Comparison of ENCODE assay signal across 30 cellular contexts in genomic region chr9:72220589-72220988, GRCh38.
"Had no signal": no experiment of that assay in that cellular context is flagged by ENCODE, and none has a peak within 500 bp of the region (broad histone marks: within the 10 kb centered on the region; RNA-seq: fewer than 3 reads in every experiment).

No MANE protein-coding gene starts in this region.

- H3K27me3 Mint-ChIP-seq: activated B cell treated with CpG ODN at 0.5 μM for 24 hours had no signal

- H3K36me3 Mint-ChIP-seq: activated CD8-positive, alpha-beta memory T cell treated with anti-CD3 and anti-CD28 coated beads, Interleukin-2, amount 10 ng/mL, durations not matched to agents 7 days and 5 days; activated naive CD8-positive, alpha-beta T cell; T-cell had no signal

- H3K27ac Mint-ChIP-seq: activated B cell treated with CpG ODN at 0.5 μM for 24 hours; activated CD8-positive, alpha-beta memory T cell treated with anti-CD3 and anti-CD28 coated beads, Interleukin-2, amount 10 ng/mL, durations not matched to agents 7 days and 5 days; activated CD8-positive, alpha-beta T cell treated with anti-CD3 and anti-CD28 coated beads, Interleukin-2, amount 10 ng/mL, durations not matched to agents 7 days and 5 days; activated naive CD4-positive, alpha-beta T cell treated with anti-CD3 and anti-CD28 coated beads for 36 hours; activated naive CD8-positive, alpha-beta T cell; activated T-helper 1 cell treated with anti-CD3 and anti-CD28 coated beads, Interleukin-12 subunit alpha, Interleukin-12 subunit beta, Interleukin-2, Interleukin-4 antibody, amounts not matched to agents 30 ng/mL and 10 ng/mL and 1 ng/mL, durations not matched to agents 14 hours and 24 hours and 36 hours; activated T-helper 2 cell treated with anti-CD3 and anti-CD28 coated beads, Interferon-gamma antibody, Interleukin-2, Interleukin-4, amounts not matched to agents 10 μg/mL and 5 μg/mL and 100 μg/mL, durations not matched to agents 14 hours and 24 hours and 36 hours; T-cell; T-helper 1 cell treated with Interleukin-12 subunit alpha and Interleukin-12 subunit beta and Interleukin-4 antibody, amounts not matched to agents 30 μg/mL and 1 μg/mL, for 36 hours had no signal

- H3K9me3 Mint-ChIP-seq: activated T-helper 1 cell treated with anti-CD3 and anti-CD28 coated beads, Interleukin-12 subunit alpha, Interleukin-12 subunit beta, Interleukin-2, Interleukin-4 antibody, amounts not matched to agents 30 ng/mL and 10 ng/mL and 1 ng/mL, durations not matched to agents 14 hours and 24 hours and 36 hours; activated T-helper 2 cell treated with anti-CD3 and anti-CD28 coated beads, Interferon-gamma antibody, Interleukin-2, Interleukin-4, amounts not matched to agents 10 μg/mL and 5 μg/mL and 100 μg/mL, durations not matched to agents 14 hours and 24 hours and 36 hours; T-cell; T-helper 1 cell treated with Interleukin-12 subunit alpha and Interleukin-12 subunit beta and Interleukin-4 antibody, amounts not matched to agents 30 μg/mL and 1 μg/mL, for 36 hours had no signal

- H3K4me1 Mint-ChIP-seq: activated B cell treated with CpG ODN at 0.5 μM for 24 hours; activated CD8-positive, alpha-beta memory T cell treated with anti-CD3 and anti-CD28 coated beads, Interleukin-2, amount 10 ng/mL, durations not matched to agents 7 days and 5 days; T-cell had no signal

- ATAC-seq: activated CD4-positive, CD25-positive, alpha-beta regulatory T cell treated with anti-CD3 and anti-CD28 coated beads, Interleukin-2, amount 50 U/mL, for 24 hours; activated CD8-positive, alpha-beta memory T cell treated with anti-CD3 and anti-CD28 coated beads, Interleukin-2, amount 10 ng/mL, durations not matched to agents 7 days and 5 days; activated CD8-positive, alpha-beta T cell treated with anti-CD3 and anti-CD28 coated beads, Interleukin-2, amount 10 ng/mL, durations not matched to agents 7 days and 5 days; body of pancreas; gastroesophageal sphincter; T-cell had no signal

- DNase-seq: activated B cell treated with CpG ODN at 0.5 μM for 24 hours; activated CD4-positive, alpha-beta T cell treated with anti-CD3 and anti-CD28 coated beads for 48 hours; activated CD4-positive, alpha-beta T cell treated with anti-CD3 and anti-CD28 coated beads, Interleukin-2, amount 50 U/mL, for 1 hour; activated CD4-positive, alpha-beta T cell treated with anti-CD3 and anti-CD28 coated beads, Interleukin-2, amount 50 U/mL, for 48 hours; activated CD8-positive, alpha-beta memory T cell treated with anti-CD3 and anti-CD28 coated beads, Interleukin-2, amount 10 ng/mL, durations not matched to agents 7 days and 5 days; activated CD8-positive, alpha-beta memory T cell treated with anti-CD3 and anti-CD28 coated beads, Interleukin-2, amount 50 U/mL, for 4 hours; activated CD8-positive, alpha-beta T cell treated with anti-CD3 and anti-CD28 coated beads, Interleukin-2, amount 10 ng/mL, durations not matched to agents 7 days and 5 days; activated effector memory CD4-positive, alpha-beta T cell treated with anti-CD3 and anti-CD28 coated beads, Interleukin-2, amount 50 U/mL, for 16 hours; activated naive CD4-positive, alpha-beta T cell treated with anti-CD3 and anti-CD28 coated beads for 36 hours; activated T-cell treated with anti-CD3 and anti-CD28 coated beads, Interleukin-2, amount 50 U/mL, for 1 hour; activated T-cell treated with anti-CD3 and anti-CD28 coated beads, Interleukin-2, amount 50 U/mL, for 48 hours; amniotic stem cell; anterior cingulate cortex; body of pancreas; caudate nucleus; cortex of kidney; dermis blood vessel endothelial cell; effector CD8-positive, alpha-beta T cell; esophagus squamous epithelium; foreskin melanocyte; SW 1271; T-cell; T1000; WERI-Rb-1 had no signal

- H3K4me3 Mint-ChIP-seq: activated B cell treated with CpG ODN at 0.5 μM for 24 hours; activated CD8-positive, alpha-beta memory T cell treated with anti-CD3 and anti-CD28 coated beads, Interleukin-2, amount 10 ng/mL, durations not matched to agents 7 days and 5 days; activated CD8-positive, alpha-beta T cell treated with anti-CD3 and anti-CD28 coated beads, Interleukin-2, amount 10 ng/mL, durations not matched to agents 7 days and 5 days; activated naive CD4-positive, alpha-beta T cell treated with anti-CD3 and anti-CD28 coated beads for 36 hours; activated naive CD8-positive, alpha-beta T cell; activated T-helper 1 cell treated with anti-CD3 and anti-CD28 coated beads, Interleukin-12 subunit alpha, Interleukin-12 subunit beta, Interleukin-2, Interleukin-4 antibody, amounts not matched to agents 30 ng/mL and 10 ng/mL and 1 ng/mL, durations not matched to agents 14 hours and 24 hours and 36 hours; T-cell; T-helper 1 cell treated with Interleukin-12 subunit alpha and Interleukin-12 subunit beta and Interleukin-4 antibody, amounts not matched to agents 30 μg/mL and 1 μg/mL, for 36 hours had no signal
